Comparison of ENCODE assay signal across 12 cellular contexts in the genomic region with DNA sequence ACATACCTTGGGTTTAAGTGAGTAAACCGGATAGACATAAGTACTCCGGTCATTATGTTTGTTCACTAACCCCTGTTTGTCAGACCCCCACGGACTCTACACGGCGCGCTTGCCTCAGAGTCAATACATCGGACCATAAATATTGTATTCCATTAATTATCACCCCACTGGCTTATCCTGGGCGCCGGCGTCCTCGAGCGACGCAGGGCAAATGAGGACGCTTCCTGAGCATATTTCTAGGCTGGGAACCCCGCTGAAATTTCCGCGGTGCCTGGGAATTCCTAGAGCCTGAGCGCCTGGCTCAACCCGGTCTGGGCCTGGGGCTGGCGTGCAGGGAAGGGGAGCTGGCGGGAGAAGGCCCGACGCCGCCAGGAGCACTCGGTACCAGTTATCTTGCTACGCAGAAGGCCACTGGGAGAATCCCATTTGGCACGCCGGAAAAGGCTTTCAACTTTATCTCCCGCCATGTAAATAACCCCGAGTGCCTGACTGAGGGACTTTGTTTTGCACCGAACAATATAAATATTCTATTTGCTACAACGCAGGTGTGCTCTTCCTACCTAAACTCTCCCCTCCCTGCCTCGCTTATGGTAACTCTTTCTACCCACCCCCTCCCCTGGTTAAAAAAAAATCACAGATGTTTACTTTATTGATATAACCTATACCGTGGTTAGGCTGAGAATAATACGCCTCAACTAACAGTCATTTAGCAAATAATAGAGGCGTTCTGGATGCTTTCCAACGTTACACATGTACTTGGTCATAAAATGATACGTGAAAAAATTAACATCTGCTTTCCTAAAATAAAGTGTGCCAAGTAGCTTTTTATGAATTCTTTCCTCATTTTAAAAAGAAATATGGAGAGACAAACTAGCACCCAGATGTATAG.
DNase-seq lines count a peak whose midpoint lies in the region; ATAC-seq and TF ChIP-seq lines count a peak whose summit lies in the region.
"Had no signal": no experiment of that assay in that cellular context is flagged by ENCODE, and none has a peak within 500 bp of the region (broad histone marks: within the 10 kb centered on the region; RNA-seq: fewer than 3 reads in every experiment).

No MANE protein-coding gene starts in this region.

- H3K4me1 ChIP-seq in iPS-20b (ENCODE audit: insufficient read depth, low read length) (peaks cover 12% of the 10 kb centered on the region; the same call in 1 of the 2 replicates), stomach smooth muscle (ENCODE audit: control insufficient read depth, insufficient read depth, low read length) (peaks cover 9% of the 10 kb centered on the region)

- DNase-seq in NCI-H2227 (lab: John Stamatoyannopoulos, UW; ENCODE audit: unreplicated experiment) (peak; percentile 63), NCI-H2227 treated with DMSO at 0.1 percent for 48 hours (lab: John Stamatoyannopoulos, UW) (no peak), RPMI8226 (no peak)
- DNase-seq: activated CD4-positive, alpha-beta T cell treated with anti-CD3 and anti-CD28 coated beads, Interleukin-2, amount 50 U/mL, for 1 hour; naive thymus-derived CD8-positive, alpha-beta T cell; NCI-H774 had no signal

- H3K27me3 ChIP-seq in iPS-20b (ENCODE audit: insufficient read depth, low read length), result peaks cover 100% of the 10 kb centered on the region
- H3K27me3 ChIP-seq in stomach smooth muscle (ENCODE audit: control insufficient read depth in 1 of 2, insufficient read depth in 2 of 2, low read length in 2 of 2), result peaks cover 14 to 54% of the 10 kb centered on the region in 2 donors

- H3K36me3 ChIP-seq in iPS-20b (ENCODE audit: insufficient read depth, low read depth, low read length) (no peaks in the 10 kb centered on the region), stomach smooth muscle (ENCODE audit: control insufficient read depth in 2 of 2, insufficient read depth in 2 of 2, low read length in 2 of 2) (no peaks in the 10 kb centered on the region)

- H3K9ac ChIP-seq in iPS-20b (ENCODE audit: low read depth, low read length) (no peak overlapping the region), stomach smooth muscle (ENCODE audit: low read length in 2 of 2) (no peak overlapping the region)

- H3K9me3 ChIP-seq in iPS-20b (ENCODE audit: insufficient read depth, low read depth, low read length), result peaks cover 4% of the 10 kb centered on the region; the same call in 1 of the 2 replicates
- no peaks in the 10 kb centered on the region for H3K9me3 ChIP-seq in stomach smooth muscle (ENCODE audit: control insufficient read depth in 2 of 2, low read length in 2 of 2)

- TF ChIP-seq CTCF in WI38 (IDR thresholded peaks at IDR 0.05; ENCODE audit: low read depth, low read length), result no peak

- H3K27ac ChIP-seq in iPS-20b (ENCODE audit: low read length) (no peak overlapping the region), stomach smooth muscle (ENCODE audit: low read length) (peak overlapping the region; percentile 56)

- ATAC-seq in HG03135 (IDR thresholded peaks at IDR 0.05; ENCODE audit: unreplicated experiment) (no peak), GM21423 (IDR thresholded peaks at IDR 0.05; ENCODE audit: unreplicated experiment) (no peak)
- ATAC-seq: naive thymus-derived CD8-positive, alpha-beta T cell; stimulated activated effector memory CD8-positive, alpha-beta T cell treated with anti-CD3 and anti-CD28 coated beads, Interleukin-12 subunit alpha, Interleukin-12 subunit beta, amount 100 ng/mL, for 72 hours had no signal

- H3K4me3 ChIP-seq in WI38 (ENCODE audit: low read depth, low read length), result peak overlapping the region; percentile 54
- peak overlapping the region; percentile 20; the same call in 1 of the 2 replicates for H3K4me3 ChIP-seq in iPS-20b (ENCODE audit: low read length)
- H3K4me3 ChIP-seq in stomach smooth muscle (ENCODE audit: low read length in 2 of 2), result no peak overlapping the region

Comparison
In these comparisons a context has a peak if more than half of its experiments do, and no peak if none do; other contexts are left out.
1. H3K4me3 ChIP-seq: peak in WI38 (single experiment) and iPS-20b (single experiment); none in stomach smooth muscle (0 of 2).